Comparison of ENCODE assay signal across 1 cellular context in the genomic region with DNA sequence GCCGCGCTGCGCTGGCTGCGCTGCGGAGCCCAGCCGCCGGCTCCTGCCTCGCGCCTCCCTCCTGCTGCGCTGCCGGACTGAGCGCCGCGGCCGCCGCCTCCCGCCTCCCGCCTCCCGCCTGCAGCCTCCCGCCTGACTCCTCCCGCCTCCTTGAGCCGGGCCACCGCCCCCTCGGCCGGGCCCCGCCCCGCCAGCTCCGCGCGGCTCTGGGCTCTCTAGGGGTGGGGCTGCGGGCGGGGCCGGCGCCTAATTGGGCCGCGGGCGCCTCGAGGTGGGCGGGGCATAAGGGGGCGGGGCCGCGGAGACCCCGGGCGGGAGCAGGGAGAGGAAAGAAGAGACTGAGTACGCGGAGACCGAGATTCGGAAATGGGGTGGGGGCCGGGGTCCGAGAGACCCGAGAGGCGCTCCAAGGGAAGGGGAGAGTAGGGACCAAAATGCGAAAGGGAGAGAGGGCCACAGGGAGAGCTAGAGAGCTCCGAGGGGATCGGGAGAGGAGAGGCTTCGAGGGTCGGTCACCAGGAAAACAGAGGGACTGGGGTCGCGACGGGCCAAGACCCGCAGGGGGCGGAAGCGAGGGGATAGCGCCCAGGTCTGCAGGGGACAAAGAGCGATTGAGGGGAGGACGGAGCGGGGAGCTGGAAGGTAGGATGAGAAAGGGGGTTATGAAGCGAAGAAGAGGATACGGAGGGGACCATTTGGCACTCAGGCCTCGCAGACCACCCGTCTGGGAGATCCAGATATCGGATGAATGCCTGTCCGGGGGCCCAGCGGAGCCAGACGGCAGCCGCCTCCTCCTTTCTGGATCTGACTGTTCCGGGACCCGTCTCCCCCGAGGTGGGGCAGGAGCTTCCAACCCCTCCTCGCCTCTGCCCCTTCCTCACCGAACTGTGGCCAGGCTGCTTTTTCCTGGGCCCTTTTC.
TF ChIP-seq lines count a peak whose summit lies in the region.

TSS of gene C1QL1 (minus strand) at position 79 of the 919 bp plus-strand sequence. CDS start 255 bp downstream, outside the sequence.

TF ChIP-seq in HepG2, 621 proteins besides CTCF, POLR2A, EP300 and RAD21 (continued from another document):
- TF ChIP-seq ZNF574 (CRISPR knock-in tag; IDR thresholded peaks at IDR 0.05) (peak; percentile 43), FOXP1 (IDR thresholded peaks at IDR 0.05) (no peak), FOXP1 (CRISPR knock-in tag; IDR thresholded peaks at IDR 0.05) (no peak), HDAC1 (CRISPR knock-in tag; IDR thresholded peaks at IDR 0.05) (0 out of 2 replicates have a peak, but pooled peaks have one; percentile 13), MAFK (conservative IDR thresholded peaks at IDR 0.05 in 1 of 2, IDR thresholded peaks at IDR 0.05 in 1 of 2; ENCODE audit: low read length in 2 of 2) (no peak), BHLHE40 (IDR thresholded peaks at IDR 0.05; ENCODE audit: low read length) (no peak), CCDC6 (CRISPR knock-in tag; IDR thresholded peaks at IDR 0.05) (no peak), SALL1 (CRISPR knock-in tag; IDR thresholded peaks at IDR 0.05) (peak; percentile 34; the same call in 1 of the 2 replicates), AHR (CRISPR knock-in tag; IDR thresholded peaks at IDR 0.05) (0 out of 2 replicates have a peak, but pooled peaks have one; percentile 75), ZNF770 (CRISPR knock-in tag; IDR thresholded peaks at IDR 0.05) (peak; percentile 61; the same call in 1 of the 2 replicates), TBX2 (CRISPR knock-in tag; IDR thresholded peaks at IDR 0.05; ENCODE audit: borderline replicate concordance) (0 out of 2 replicates have a peak, but pooled peaks have one; percentile 15), IRF2 (CRISPR knock-in tag; IDR thresholded peaks at IDR 0.05) (0 out of 2 replicates have a peak, but pooled peaks have one; percentile 24), STAT5B (CRISPR knock-in tag; IDR thresholded peaks at IDR 0.05) (no peak), SMARCE1 (IDR thresholded peaks at IDR 0.05; ENCODE audit: borderline replicate concordance) (no peak), ZNF563 (CRISPR knock-in tag; IDR thresholded peaks at IDR 0.05) (peak; percentile 67; the same call in 1 of the 2 replicates), DPF2 (CRISPR knock-in tag; IDR thresholded peaks at IDR 0.05; ENCODE audit: borderline replicate concordance, low read depth) (no peak), ZNF335 (CRISPR knock-in tag; IDR thresholded peaks at IDR 0.05) (0 out of 2 replicates have a peak, but pooled peaks have one; percentile 22), ZNF501 (CRISPR knock-in tag; IDR thresholded peaks at IDR 0.05) (peak; percentile 34; the same call in 1 of the 2 replicates), SNRNP70 (IDR thresholded peaks at IDR 0.05; ENCODE audit: low read depth, low read length) (no peak)
- TF ChIP-seq, protein P1, sequence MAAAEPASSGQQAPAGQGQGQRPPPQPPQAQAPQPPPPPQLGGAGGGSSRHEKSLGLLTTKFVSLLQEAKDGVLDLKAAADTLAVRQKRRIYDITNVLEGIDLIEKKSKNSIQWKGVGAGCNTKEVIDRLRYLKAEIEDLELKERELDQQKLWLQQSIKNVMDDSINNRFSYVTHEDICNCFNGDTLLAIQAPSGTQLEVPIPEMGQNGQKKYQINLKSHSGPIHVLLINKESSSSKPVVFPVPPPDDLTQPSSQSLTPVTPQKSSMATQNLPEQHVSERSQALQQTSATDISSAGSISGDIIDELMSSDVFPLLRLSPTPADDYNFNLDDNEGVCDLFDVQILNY (CRISPR knock-in tag; conservative IDR thresholded peaks at IDR 0.05) = no peak; the same call in 1 of the 2 replicates
- TF ChIP-seq, protein P2, sequence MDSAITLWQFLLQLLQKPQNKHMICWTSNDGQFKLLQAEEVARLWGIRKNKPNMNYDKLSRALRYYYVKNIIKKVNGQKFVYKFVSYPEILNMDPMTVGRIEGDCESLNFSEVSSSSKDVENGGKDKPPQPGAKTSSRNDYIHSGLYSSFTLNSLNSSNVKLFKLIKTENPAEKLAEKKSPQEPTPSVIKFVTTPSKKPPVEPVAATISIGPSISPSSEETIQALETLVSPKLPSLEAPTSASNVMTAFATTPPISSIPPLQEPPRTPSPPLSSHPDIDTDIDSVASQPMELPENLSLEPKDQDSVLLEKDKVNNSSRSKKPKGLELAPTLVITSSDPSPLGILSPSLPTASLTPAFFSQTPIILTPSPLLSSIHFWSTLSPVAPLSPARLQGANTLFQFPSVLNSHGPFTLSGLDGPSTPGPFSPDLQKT (CRISPR knock-in tag; IDR thresholded peaks at IDR 0.05; ENCODE audit: borderline replicate concordance) = no peak
- TF ChIP-seq, protein P3, sequence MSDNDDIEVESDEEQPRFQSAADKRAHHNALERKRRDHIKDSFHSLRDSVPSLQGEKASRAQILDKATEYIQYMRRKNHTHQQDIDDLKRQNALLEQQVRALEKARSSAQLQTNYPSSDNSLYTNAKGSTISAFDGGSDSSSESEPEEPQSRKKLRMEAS (IDR thresholded peaks at IDR 0.05) = peak; percentile 90
